Comparison of ENCODE assay signal across 8 cellular contexts in genomic region chr12:48978291-48978740, GRCh38. TPM values are rescaled to one million over a fixed set of nuclear protein-coding genes. Genes with fewer than 3 reads are reported as not detected.
DNase-seq lines count a peak whose midpoint lies in the region; ATAC-seq and TF ChIP-seq lines count a peak whose summit lies in the region.

WNT1 (plus strand) TSS chr12:48978322; CDS start chr12:48978651, 329 bp downstream.

- peak within 1 kb of the TSS; percentile 86 to 97 (median 90) for H3K4me3 Mint-ChIP-seq in CD8-positive, alpha-beta memory T cell
- H3K4me3 Mint-ChIP-seq in MCF 10A (ENCODE audit: unreplicated experiment) (peak within 1 kb of the TSS; percentile 18), nephron progenitor cell (peak within 1 kb of the TSS; percentile 75)

- H3K4me1 Mint-ChIP-seq in CD8-positive, alpha-beta memory T cell, result peaks cover 43 to 56% (median 52%) of the 10 kb centered on the region in 3 donors
- peaks cover 6% of the 10 kb centered on the region for H3K4me1 Mint-ChIP-seq in MCF 10A (ENCODE audit: insufficient read depth, unreplicated experiment)
- peaks cover 50% of the 10 kb centered on the region for H3K4me1 Mint-ChIP-seq in nephron progenitor cell

- no peaks in the 10 kb centered on the region for H3K36me3 ChIP-seq in CD8-positive, alpha-beta memory T cell (ENCODE audit: insufficient read depth, low read length)

- CTCF ChIA-PET in CD8-positive, alpha-beta memory T cell (lab: Charles Lee), result interaction anchor here (0.9 to 18.0 kb wide), 25 partner anchors 9 to 162 kb away, joined by 3 to 237 read pairs (median 6); partner anchors contain the start of genes ARF3, DDN, DDX23 and FKBP11
- CTCF ChIA-PET in MCF 10A (lab: Yijun Ruan, JAX), result interaction anchor here (0.6 to 5.0 kb wide), 20 partner anchors 8 to 900 kb away, joined by 3 to 54 read pairs (median 6); partner anchors contain the start of genes ARF3, DDN, DDX23 and FKBP11

- peak in 2 of 5 donors; percentile 4 to 30 for DNase-seq in CD8-positive, alpha-beta memory T cell
- DNase-seq in MCF 10A (ENCODE audit: unreplicated experiment) (no peak), nephron progenitor cell (peak; percentile 52), SIG-M5 treated with dmso at 0.1 percent for 504 hours (lab: John Stamatoyannopoulos, UW; ENCODE audit: unreplicated experiment) (no peak), middle frontal gyrus (ENCODE audit: extremely low spot score, low spot score) (no peak)

- intact Hi-C loops in MCF 10A (cut with micrococcal nuclease), result no loop called here

- H3K4me1 ChIP-seq in CD8-positive, alpha-beta memory T cell (ENCODE audit: insufficient read depth, low read length), result peaks cover 48% of the 10 kb centered on the region

- H3K27me3 ChIP-seq in CD8-positive, alpha-beta memory T cell (ENCODE audit: insufficient read depth, low read length, poor library complexity, severe bottlenecking), result peaks cover 18% of the 10 kb centered on the region

- ATAC-seq in HG03342 (IDR thresholded peaks at IDR 0.05; ENCODE audit: unreplicated experiment), result peak; percentile 13
- no peak for ATAC-seq in GM18868 (IDR thresholded peaks at IDR 0.05; ENCODE audit: unreplicated experiment)
- no peak for ATAC-seq in GM18502 (IDR thresholded peaks at IDR 0.05; ENCODE audit: poor library complexity, unreplicated experiment)

- H3K27ac ChIP-seq in CD8-positive, alpha-beta memory T cell (ENCODE audit: low read depth, low read length), result no peak within 1 kb of the TSS

- no peak for TF ChIP-seq CTCF in MCF 10A (IDR thresholded peaks at IDR 0.05; ENCODE audit: unreplicated experiment)
- peak; percentile 32 for TF ChIP-seq CTCF in nephron progenitor cell (IDR thresholded peaks at IDR 0.05)

- BruUV-seq in MCF 10A (replicated peaks; lab: Mats Ljungman, UMichigan), result no TSS peak

- H3K36me3 Mint-ChIP-seq in CD8-positive, alpha-beta memory T cell, result peaks cover 0 to 6% (median 2%) of the 10 kb centered on the region in 3 donors
- H3K36me3 Mint-ChIP-seq in MCF 10A (ENCODE audit: insufficient read depth, unreplicated experiment) (peaks cover 6% of the 10 kb centered on the region), nephron progenitor cell (ENCODE audit: low read depth) (no peaks in the 10 kb centered on the region)

- peak within 1 kb of the TSS; percentile 89 for H3K4me3 ChIP-seq in CD8-positive, alpha-beta memory T cell (ENCODE audit: low read length)

- peaks cover 5 to 15% of the 10 kb centered on the region in 2 donors for H3K27me3 Mint-ChIP-seq in CD8-positive, alpha-beta memory T cell
- H3K27me3 Mint-ChIP-seq in MCF 10A (ENCODE audit: insufficient read depth, unreplicated experiment) (peaks cover 64% of the 10 kb centered on the region), nephron progenitor cell (ENCODE audit: low read depth, poor library complexity) (peaks cover 100% of the 10 kb centered on the region)

- no peaks in the 10 kb centered on the region for H3K9me3 ChIP-seq in CD8-positive, alpha-beta memory T cell (ENCODE audit: low read length)

- POLR2A ChIA-PET in CD8-positive, alpha-beta memory T cell (lab: Charles Lee), result interaction anchor here (1.0 to 3.4 kb wide), 3 partner anchors 21 to 53 kb away, joined by 3 to 18 read pairs (median 9); partner anchors contain the start of genes ARF3 and FKBP11
- POLR2A ChIA-PET in MCF 10A (lab: Yijun Ruan, JAX), result interaction anchor here (1.0 to 1.7 kb wide), 2 partner anchors 9 to 21 kb away, joined by 3 to 8 read pairs; partner anchors contain the start of gene ARF3

- peak within 1 kb of the TSS; percentile 5 to 99 (median 92) for H3K27ac Mint-ChIP-seq in CD8-positive, alpha-beta memory T cell
- no peak within 1 kb of the TSS for H3K27ac Mint-ChIP-seq in MCF 10A (ENCODE audit: low read depth, unreplicated experiment)
- H3K27ac Mint-ChIP-seq in nephron progenitor cell, result peak within 1 kb of the TSS; percentile 69

- H3K9me3 Mint-ChIP-seq in CD8-positive, alpha-beta memory T cell, result no peaks in the 10 kb centered on the region
- H3K9me3 Mint-ChIP-seq in MCF 10A (ENCODE audit: unreplicated experiment) (no peaks in the 10 kb centered on the region), nephron progenitor cell (peaks cover 7% of the 10 kb centered on the region)

RNA-seq across cellular contexts. Expression of gene WNT1, which starts in this region (rescaled TPM):
- not detected for total RNA-seq in CD8-positive, alpha-beta memory T cell
- 2.3 TPM for polyA plus RNA-seq in CD8-positive, alpha-beta memory T cell
- not detected in 2 replicates for total RNA-seq in MCF 10A (2022)

Comparison
In these comparisons a context has a peak if more than half of its experiments do, and no peak if none do; other contexts are left out.
1. H3K4me3 Mint-ChIP-seq: peak in every context shown above with its lines; median percentile 90 in CD8-positive, alpha-beta memory T cell; 75 in nephron progenitor cell; 18 in MCF 10A.